ENCODE assay signal across 16 cellular contexts in genomic region chr6:121645100-121645745, GRCh38.
DNase-seq lines count a peak whose midpoint lies in the region; TF ChIP-seq lines count a peak whose summit lies in the region.
"Had no signal": no experiment of that assay in that cellular context is flagged by ENCODE, and none has a peak within 500 bp of the region (broad histone marks: within the 10 kb centered on the region; RNA-seq: fewer than 3 reads in every experiment).

No MANE protein-coding gene starts in this region.

- 65 to 85% methylated on average over 1 of the region's 1 CpG for WGBS in tibial nerve, 2 donors

- peaks cover 13 to 32% (median 17%) of the 10 kb centered on the region in 11 experiments; a peak in 19 of 22 replicates for H3K9me3 ChIP-seq in BLaER1 treated with 17β-estradiol and CSF1 and Interleukin-3, amounts not matched to agents 10 nM and 100 nM (replicated peaks in 1 of 11)
- H3K9me3 ChIP-seq in tibial nerve, result no peaks in the 10 kb centered on the region
- H3K9me3 ChIP-seq: breast epithelium, right atrium auricular region had no signal

- no peaks in the 10 kb centered on the region for H3K27me3 ChIP-seq in BLaER1 treated with 17β-estradiol and CSF1 and Interleukin-3, amounts not matched to agents 10 nM and 100 nM
- H3K27me3 ChIP-seq in tibial nerve, result no peaks in the 10 kb centered on the region
- H3K27me3 ChIP-seq: breast epithelium, right atrium auricular region had no signal

- H3K4me1 ChIP-seq in BLaER1 treated with 17β-estradiol and CSF1 and Interleukin-3, amounts not matched to agents 10 nM and 100 nM, result peaks cover 13 to 33% (median 19%) of the 10 kb centered on the region in 10 experiments
- H3K4me1 ChIP-seq in tibial nerve, result no peaks in the 10 kb centered on the region
- H3K4me1 ChIP-seq: breast epithelium, left ventricle myocardium inferior, right atrium auricular region had no signal

- no peaks in the 10 kb centered on the region for H4K20me1 ChIP-seq in BLaER1 treated with 17β-estradiol and CSF1 and Interleukin-3, amounts not matched to agents 10 nM and 100 nM

- H3K9ac ChIP-seq in BLaER1 treated with 17β-estradiol and CSF1 and Interleukin-3, amounts not matched to agents 10 nM and 100 nM, result peak overlapping the region in 2 of 11 experiments; percentile 10 to 26; a peak in 1 of 22 replicates

- no peaks in the 10 kb centered on the region for H3K36me3 ChIP-seq in BLaER1 treated with 17β-estradiol and CSF1 and Interleukin-3, amounts not matched to agents 10 nM and 100 nM
- no peaks in the 10 kb centered on the region for H3K36me3 ChIP-seq in tibial nerve
- H3K36me3 ChIP-seq: breast epithelium, left ventricle myocardium inferior, right atrium auricular region had no signal

- peak; percentile 16 for DNase-seq in HCEC 1CT
- DNase-seq in SIG-M5 treated with dmso at 0.1 percent for 504 hours (lab: John Stamatoyannopoulos, UW; ENCODE audit: unreplicated experiment), result peak; percentile 87
- DNase-seq in glomerular visceral epithelial cell (ENCODE audit: extremely low spot score), result peak; percentile 28
- DNase-seq in kidney glomerular epithelial cell (lab: John Stamatoyannopoulos, UW), result no peak
- DNase-seq in NCI-H1105 (lab: John Stamatoyannopoulos, UW), result no peak
- DNase-seq in tibial nerve (ENCODE audit: low spot score in 2 of 2), result no peak
- DNase-seq in activated CD4-positive, alpha-beta T cell treated with anti-CD3 and anti-CD28 coated beads, Interleukin-2, amount 50 U/mL, for 48 hours, result no peak
- DNase-seq: activated CD8-positive, alpha-beta memory T cell treated with anti-CD3 and anti-CD28 coated beads, Interleukin-2, amount 50 U/mL, for 4 hours; head of caudate nucleus; left ventricle myocardium inferior; NCI-H1930; NCI-H748 treated with DMSO at 0.1 percent for 48 hours; Right ventricle myocardium superior had no signal

- peak overlapping the region in 1 of 10 experiments; percentile 22; a peak in 1 of 20 replicates for H3K4me3 ChIP-seq in BLaER1 treated with 17β-estradiol and CSF1 and Interleukin-3, amounts not matched to agents 10 nM and 100 nM
- no peak overlapping the region for H3K4me3 ChIP-seq in tibial nerve
- H3K4me3 ChIP-seq: breast epithelium, left ventricle myocardium inferior, right atrium auricular region had no signal

- TF ChIP-seq POLR2A in tibial nerve (IDR thresholded peaks at IDR 0.05), result no peak

- peak overlapping the region; percentile 41 to 78 (median 58) for H3K4me2 ChIP-seq in BLaER1 treated with 17β-estradiol and CSF1 and Interleukin-3, amounts not matched to agents 10 nM and 100 nM

- TF ChIP-seq CTCF in tibial nerve (IDR thresholded peaks at IDR 0.05), result no peak

- peak overlapping the region in 9 of 11 experiments; percentile 10 to 67 (median 48); a peak in 15 of 22 replicates for H3K27ac ChIP-seq in BLaER1 treated with 17β-estradiol and CSF1 and Interleukin-3, amounts not matched to agents 10 nM and 100 nM
- H3K27ac ChIP-seq in tibial nerve, result no peak overlapping the region
- H3K27ac ChIP-seq: breast epithelium, left ventricle myocardium inferior, right atrium auricular region had no signal

- TF ChIP-seq EP300 in tibial nerve (IDR thresholded peaks at IDR 0.05), result no peak

Comparison
In these comparisons a context has a peak if more than half of its experiments do, and no peak if none do; other contexts are left out.
1. H3K27ac ChIP-seq: peak in BLaER1 treated with 17β-estradiol and CSF1 and Interleukin-3, amounts not matched to agents 10 nM and 100 nM (9 of 11); none in tibial nerve (0 of 4).
2. DNase-seq: peak in HCEC 1CT (single experiment), SIG-M5 treated with dmso at 0.1 percent for 504 hours (single experiment) and glomerular visceral epithelial cell (single experiment); none in kidney glomerular epithelial cell (single experiment), NCI-H1105 (single experiment), tibial nerve (0 of 2) and activated CD4-positive, alpha-beta T cell treated with anti-CD3 and anti-CD28 coated beads, Interleukin-2, amount 50 U/mL, for 48 hours (0 of 2).